Comparison of ENCODE assay signal across 8 cellular contexts in the genomic region with DNA sequence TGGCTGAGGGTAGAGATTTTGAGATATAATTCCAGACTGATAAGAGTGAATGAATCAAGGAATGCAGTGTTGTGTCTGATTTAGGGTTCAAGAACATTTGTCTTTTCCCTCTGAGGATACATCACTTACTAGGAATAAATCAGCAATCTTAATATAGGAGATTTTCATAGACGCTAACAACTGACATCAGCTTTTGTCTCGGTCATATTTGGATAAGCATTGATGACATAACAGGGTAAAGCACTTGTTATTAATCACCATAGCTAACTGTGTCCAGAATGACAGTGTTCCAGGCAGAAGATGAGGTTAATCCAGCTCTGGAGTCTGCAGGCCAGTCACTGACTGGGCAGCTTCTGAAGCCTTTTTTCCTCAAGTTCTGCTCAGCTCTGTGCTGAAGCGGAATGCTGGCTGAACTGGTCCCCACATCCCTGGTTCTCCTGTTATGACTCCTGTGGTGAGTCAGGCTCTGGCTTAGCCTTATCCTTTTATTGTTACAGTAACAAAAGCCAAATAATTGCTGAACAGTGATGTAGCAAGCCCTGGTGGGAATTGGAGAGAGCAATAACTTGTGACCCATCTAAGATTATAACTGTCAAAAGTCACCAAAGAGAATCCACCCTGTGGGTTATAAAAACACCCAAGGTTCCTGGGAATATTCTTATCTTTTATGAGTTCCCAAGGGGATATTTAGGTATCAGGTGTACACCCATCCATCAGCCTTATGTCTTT. TPM values are rescaled to one million over a fixed set of nuclear protein-coding genes. Genes with fewer than 3 reads are reported as not detected.
A peak's percentile ranks its signal among the peaks of the same experiment; 100 is the strongest.
DNase-seq lines count a peak whose midpoint lies in the region; ATAC-seq and TF ChIP-seq lines count a peak whose summit lies in the region.

No MANE protein-coding gene starts in this region.

- no peaks in the 10 kb centered on the region for H3K9me2 ChIP-seq in Loucy (replicated peaks; ENCODE audit: low read depth, low read length)

- peak in 1 of 2 donors; percentile 47 for TF ChIP-seq EP300 in tibial nerve (IDR thresholded peaks at IDR 0.05)

- H3K4me3 ChIP-seq in Loucy (ENCODE audit: low read length, poor library complexity, severe bottlenecking) (peak overlapping the region; percentile 57), cardiac fibroblast (replicated peaks in 1 of 2; ENCODE audit: low read depth in 2 of 2, low read length in 2 of 2) (no peak overlapping the region), lower lobe of right lung (peak overlapping the region; percentile 10), tibial nerve (peak overlapping the region in 1 of 4 donors; percentile 2)

- peaks cover 80% of the 10 kb centered on the region for H3K79me2 ChIP-seq in Loucy (ENCODE audit: insufficient read depth, low read length)

- H3K36me3 ChIP-seq in Loucy (ENCODE audit: insufficient read depth, low read length) (no peaks in the 10 kb centered on the region), lower lobe of right lung (no peaks in the 10 kb centered on the region), tibial nerve (no peaks in the 10 kb centered on the region)

- intact Hi-C loops in lower lobe of right lung (cut with DNase I), result no loop called here

- no peak for TF ChIP-seq POLR2A in tibial nerve (IDR thresholded peaks at IDR 0.05)

- peaks cover 15% of the 10 kb centered on the region for H3F3A ChIP-seq in Loucy (ENCODE audit: low read depth)

- H3K4me1 ChIP-seq in Loucy (ENCODE audit: insufficient read depth, low read length, poor library complexity, severe bottlenecking) (peaks cover 78% of the 10 kb centered on the region), lower lobe of right lung (peaks cover 95% of the 10 kb centered on the region), tibial nerve (peaks cover 0 to 67% (median 24%) of the 10 kb centered on the region in 4 donors)

- H3K27me3 ChIP-seq in Loucy (ENCODE audit: insufficient read depth, low read length, poor library complexity, severe bottlenecking) (no peaks in the 10 kb centered on the region), lower lobe of right lung (ENCODE audit: low read depth) (no peaks in the 10 kb centered on the region), tibial nerve (no peaks in the 10 kb centered on the region)

- H2AFZ ChIP-seq in Loucy (ENCODE audit: low read length), result no peak overlapping the region

- peak overlapping the region; percentile 58 for H3K9ac ChIP-seq in Loucy (ENCODE audit: low read depth, low read length, poor library complexity, severe bottlenecking)

- H3K9me3 ChIP-seq in Loucy (ENCODE audit: insufficient read depth, low read depth, low read length) (no peaks in the 10 kb centered on the region), lower lobe of right lung (no peaks in the 10 kb centered on the region), tibial nerve (no peaks in the 10 kb centered on the region)

- DNase-seq in GM04504 (ENCODE audit: low read depth) (peak; percentile 98), cardiac fibroblast (ENCODE audit: low read depth in 2 of 2) (peak; percentile 95 to 97), lower lobe of right lung (no peak), tibial nerve (ENCODE audit: low spot score in 2 of 2) (peak in 1 of 2 donors; percentile 53), DMS114 treated with DMSO at 0.1 percent for 48 hours (lab: John Stamatoyannopoulos, UW; ENCODE audit: unreplicated experiment) (no peak), NCI-H510A (lab: John Stamatoyannopoulos, UW) (no peak)
- no peak for DNase-seq in activated effector memory CD4-positive, alpha-beta T cell treated with Interleukin-2 at 50 U/mL for 16 hours

- 34% methylated on average over 3 of the region's 3 CpGs for WGBS in tibial nerve, 2 donors

- TF ChIP-seq CTCF in Loucy (conservative IDR thresholded peaks at IDR 0.05; ENCODE audit: low read length) (no peak), cardiac fibroblast (IDR thresholded peaks at IDR 0.05; ENCODE audit: low read depth, low read length) (no peak), lower lobe of right lung (IDR thresholded peaks at IDR 0.05) (no peak), tibial nerve (IDR thresholded peaks at IDR 0.05) (no peak)

- H3K27ac ChIP-seq in lower lobe of right lung (peak overlapping the region; percentile 75), tibial nerve (peak overlapping the region; percentile 66 to 83 (median 75))

- peak; percentile 66 to 74 for ATAC-seq in lower lobe of right lung

- no peaks in the 10 kb centered on the region for H4K20me1 ChIP-seq in Loucy (ENCODE audit: insufficient read depth, low read length, poor library complexity, severe bottlenecking)

- H3K4me2 ChIP-seq in Loucy (ENCODE audit: low read depth, low read length, poor library complexity, severe bottlenecking), result peak overlapping the region; percentile 75

RNA-seq across cellular contexts. Expression of a gene that starts 41.8 kb away (rescaled TPM):
- total RNA-seq in lower lobe of right lung (90.7 TPM), tibial nerve (10 to 100 TPM; 61.5 to 74.3 (median 69.3) TPM)

Comparison
In these comparisons a context has a peak if more than half of its experiments do, and no peak if none do; other contexts are left out.
1. DNase-seq: peak in GM04504 (single experiment) and cardiac fibroblast (2 of 2); none in lower lobe of right lung (single experiment), DMS114 treated with DMSO at 0.1 percent for 48 hours (single experiment), NCI-H510A (single experiment) and activated effector memory CD4-positive, alpha-beta T cell treated with Interleukin-2 at 50 U/mL for 16 hours (single experiment).
2. H3K4me3 ChIP-seq: peak in Loucy (single experiment) and lower lobe of right lung (single experiment); none in cardiac fibroblast (0 of 2).